Comparison of ENCODE assay signal across 22 cellular contexts in the genomic region with DNA sequence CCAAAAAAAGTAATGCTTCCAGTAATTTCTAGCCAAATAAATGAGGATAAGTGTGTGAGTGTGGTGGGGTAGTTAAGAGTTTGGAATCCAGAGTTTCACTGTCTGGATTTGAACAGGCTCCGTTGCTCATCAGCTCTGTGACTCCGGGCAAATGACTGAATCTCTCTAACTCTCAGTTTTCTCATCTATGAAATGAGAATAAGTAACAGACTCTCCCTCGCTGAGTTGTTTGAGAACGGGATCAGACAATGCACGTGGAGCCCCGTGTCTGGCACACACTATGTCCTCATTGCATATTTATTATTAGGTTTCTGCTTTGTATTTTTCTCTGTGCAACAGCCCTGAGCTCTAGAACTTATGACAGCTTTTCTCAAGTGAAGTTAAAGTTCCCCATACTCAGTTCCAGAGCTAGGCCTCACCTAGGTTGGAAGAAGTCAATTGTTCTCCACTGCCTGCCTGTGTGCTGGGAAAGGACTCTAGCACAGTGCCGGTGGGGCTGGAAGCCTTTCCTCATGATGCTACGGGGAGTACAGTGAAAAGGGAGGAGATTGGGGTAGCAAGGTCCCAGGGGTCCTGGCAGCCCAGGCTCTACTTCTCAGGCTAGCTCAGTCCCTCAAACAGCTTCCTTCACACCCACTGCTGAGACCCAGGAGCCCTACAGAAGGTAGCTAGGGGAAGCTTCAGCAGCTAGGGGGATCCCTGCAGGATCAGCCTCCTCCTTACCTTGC. TPM values are rescaled to one million over a fixed set of nuclear protein-coding genes. Genes with fewer than 3 reads are reported as not detected.
DNase-seq lines count a peak whose midpoint lies in the region; ATAC-seq and TF ChIP-seq lines count a peak whose summit lies in the region.
"Had no signal": no experiment of that assay in that cellular context is flagged by ENCODE, and none has a peak within 500 bp of the region (broad histone marks: within the 10 kb centered on the region; RNA-seq: fewer than 3 reads in every experiment).

No MANE protein-coding gene starts in this region.

- H3K27ac Mint-ChIP-seq in natural killer cell treated with Interleukin-12 subunit alpha and Interleukin-12 subunit beta and Interleukin-15 and Interleukin-18, amount 100 ng/mL, for 72 hours: peak overlapping the region; percentile 38 to 63
- H3K27ac Mint-ChIP-seq in natural killer cell: peak overlapping the region in 1 of 2 donors; percentile 12
- H3K27ac Mint-ChIP-seq in activated CD4-positive, alpha-beta memory T cell treated with anti-CD3 and anti-CD28 coated beads for 36 hours: peak overlapping the region; percentile 94
- H3K27ac Mint-ChIP-seq: CD14-positive monocyte had no signal

- peak overlapping the region; percentile 46 for H3K4me3 Mint-ChIP-seq in natural killer cell treated with Interleukin-12 subunit alpha and Interleukin-12 subunit beta and Interleukin-15 and Interleukin-18, amount 100 ng/mL, for 72 hours
- no peak overlapping the region for H3K4me3 Mint-ChIP-seq in natural killer cell
- H3K4me3 Mint-ChIP-seq in activated CD4-positive, alpha-beta memory T cell treated with anti-CD3 and anti-CD28 coated beads for 36 hours: peak overlapping the region; percentile 74
- H3K4me3 Mint-ChIP-seq: CD14-positive monocyte had no signal

- peaks cover 7% of the 10 kb centered on the region for H3K9me3 Mint-ChIP-seq in natural killer cell treated with Interleukin-12 subunit alpha and Interleukin-12 subunit beta and Interleukin-15 and Interleukin-18, amount 100 ng/mL, for 72 hours
- H3K9me3 Mint-ChIP-seq in natural killer cell: no peaks in the 10 kb centered on the region
- peaks cover 2% of the 10 kb centered on the region for H3K9me3 Mint-ChIP-seq in activated CD4-positive, alpha-beta memory T cell treated with anti-CD3 and anti-CD28 coated beads for 36 hours

- H3K27me3 ChIP-seq in effector memory CD4-positive, alpha-beta T cell (replicated peaks; ENCODE audit: control insufficient read depth, insufficient read depth, low read length, poor library complexity, severe bottlenecking): no peaks in the 10 kb centered on the region
- H3K27me3 ChIP-seq: cardiac muscle cell, ovary had no signal

- H3K4me1 ChIP-seq in effector memory CD4-positive, alpha-beta T cell (ENCODE audit: control insufficient read depth, insufficient read depth, low read length, poor library complexity, severe bottlenecking): peaks cover 34% of the 10 kb centered on the region

- peaks cover 26% of the 10 kb centered on the region for H3K36me3 Mint-ChIP-seq in natural killer cell treated with Interleukin-12 subunit alpha and Interleukin-12 subunit beta and Interleukin-15 and Interleukin-18, amount 100 ng/mL, for 72 hours
- no peaks in the 10 kb centered on the region for H3K36me3 Mint-ChIP-seq in natural killer cell
- H3K36me3 Mint-ChIP-seq in activated CD4-positive, alpha-beta memory T cell treated with anti-CD3 and anti-CD28 coated beads for 36 hours: peaks cover 61% of the 10 kb centered on the region
- H3K36me3 Mint-ChIP-seq: CD14-positive monocyte, IgD-negative memory B cell had no signal

- no peaks in the 10 kb centered on the region for H3K9me3 ChIP-seq in effector memory CD4-positive, alpha-beta T cell (ENCODE audit: control insufficient read depth, low read length)
- H3K9me3 ChIP-seq: ovary, thoracic aorta had no signal

- no peak for DNase-seq in natural killer cell treated with Interleukin-12 subunit alpha and Interleukin-12 subunit beta and Interleukin-15 and Interleukin-18, amount 100 ng/mL, for 72 hours (ENCODE audit: low spot score)
- DNase-seq in natural killer cell (no peak), HPDE6-E6E7 (ENCODE audit: extremely low spot score) (no peak), NCI-H187 (lab: John Stamatoyannopoulos, UW) (no peak), inferior parietal cortex (ENCODE audit: extremely low spot score) (no peak)
- DNase-seq in activated CD4-positive, alpha-beta memory T cell treated with anti-CD3 and anti-CD28 coated beads for 36 hours: peak; percentile 52
- no peak for DNase-seq in effector memory CD4-positive, alpha-beta T cell
- DNase-seq: amygdala, DMS79 treated with DMSO at 0.1 percent for 48 hours, NCI-H1436 treated with DMSO at 0.1 percent for 48 hours, NCI-H524 treated with DMSO at 0.1 percent for 48 hours, ovary, right cardiac atrium had no signal

- peaks cover 43 to 60% of the 10 kb centered on the region in 2 donors for H3K4me1 Mint-ChIP-seq in natural killer cell treated with Interleukin-12 subunit alpha and Interleukin-12 subunit beta and Interleukin-15 and Interleukin-18, amount 100 ng/mL, for 72 hours (ENCODE audit: low read depth in 2 of 2)
- peaks cover 39 to 42% of the 10 kb centered on the region in 2 donors for H3K4me1 Mint-ChIP-seq in natural killer cell
- peaks cover 59% of the 10 kb centered on the region for H3K4me1 Mint-ChIP-seq in activated CD4-positive, alpha-beta memory T cell treated with anti-CD3 and anti-CD28 coated beads for 36 hours (ENCODE audit: low read depth)
- H3K4me1 Mint-ChIP-seq: CD14-positive monocyte, IgD-negative memory B cell had no signal

- intact Hi-C loops in natural killer cell (cut with micrococcal nuclease): no loop called here
- intact Hi-C loops in activated CD4-positive, alpha-beta memory T cell treated with anti-CD3 and anti-CD28 coated beads for 36 hours (cut with micrococcal nuclease): loop anchor here (1.0 to 2.0 kb wide), 12 partner anchors 7 to 228 kb away; no protein-coding TSS in a partner anchor

- peak in 1 of 2 donors; percentile 41 for ATAC-seq in natural killer cell treated with Interleukin-12 subunit alpha and Interleukin-12 subunit beta and Interleukin-15 and Interleukin-18, amount 100 ng/mL, for 72 hours
- ATAC-seq in natural killer cell: no peak
- ATAC-seq: right cardiac atrium had no signal

- H3K4me3 ChIP-seq in effector memory CD4-positive, alpha-beta T cell (ENCODE audit: insufficient read depth, low read depth, low read length, poor library complexity, severe bottlenecking): peak overlapping the region; percentile 1
- H3K4me3 ChIP-seq: cardiac muscle cell, ovary, thoracic aorta had no signal

- H3K27me3 Mint-ChIP-seq in natural killer cell treated with Interleukin-12 subunit alpha and Interleukin-12 subunit beta and Interleukin-15 and Interleukin-18, amount 100 ng/mL, for 72 hours: no peaks in the 10 kb centered on the region
- no peaks in the 10 kb centered on the region for H3K27me3 Mint-ChIP-seq in natural killer cell (ENCODE audit: low read depth in 2 of 2)
- H3K27me3 Mint-ChIP-seq in activated CD4-positive, alpha-beta memory T cell treated with anti-CD3 and anti-CD28 coated beads for 36 hours: no peaks in the 10 kb centered on the region

- H3K27ac ChIP-seq in effector memory CD4-positive, alpha-beta T cell (ENCODE audit: insufficient read depth, low read length, poor library complexity, severe bottlenecking): peak overlapping the region; percentile 64
- H3K27ac ChIP-seq: cardiac muscle cell, epithelial cell of prostate, ovary had no signal

- CTCF ChIA-PET in activated CD4-positive, alpha-beta memory T cell treated with anti-CD3 and anti-CD28 coated beads for 36 hours (lab: Charles Lee): interaction anchor here (0.6 to 1.4 kb wide), 11 partner anchors 8 to 176 kb away, joined by 3 to 8 read pairs (median 3); no protein-coding TSS in a partner anchor

- no peaks in the 10 kb centered on the region for H3K36me3 ChIP-seq in effector memory CD4-positive, alpha-beta T cell (ENCODE audit: control insufficient read depth, insufficient read depth, low read length)
- H3K36me3 ChIP-seq: cardiac muscle cell, ovary, thoracic aorta had no signal

- POLR2A ChIA-PET in activated CD4-positive, alpha-beta memory T cell treated with anti-CD3 and anti-CD28 coated beads for 36 hours (lab: Charles Lee): interaction anchor here (0.6 to 7.6 kb wide), 36 partner anchors 11 to 696 kb away, joined by 3 to 188 read pairs (median 4); a partner anchor contains a TSS

- TF ChIP-seq CTCF in natural killer cell (IDR thresholded peaks at IDR 0.05): no peak

RNA-seq across cellular contexts. Expression of a gene that starts 1.7 kb away (rescaled TPM):
- 10 to 100 TPM; 68.8 to 93.6 TPM for total RNA-seq in natural killer cell treated with Interleukin-12 subunit alpha and Interleukin-12 subunit beta and Interleukin-15 and Interleukin-18, amount 100 ng/mL, for 72 hours
- total RNA-seq in natural killer cell: 1 to 10 TPM in 2 of 3 donors, under 1 TPM in 1; 0.35 to 4.2 (median 1.7) TPM
- 100 to 1,000 TPM; 187 to 190 TPM for total RNA-seq in activated CD4-positive, alpha-beta memory T cell treated with anti-CD3 and anti-CD28 coated beads for 36 hours
- total RNA-seq: cardiac muscle cell, dermis microvascular lymphatic vessel endothelial cell, fibroblast of villous mesenchyme, H1, MCF 10A had no signal

Comparison
In these comparisons a context has a peak if more than half of its experiments do, and no peak if none do; other contexts are left out.
1. RNA of a gene that starts 1.7 kb away (total RNA-seq): 187 to 190 TPM in activated CD4-positive, alpha-beta memory T cell treated with anti-CD3 and anti-CD28 coated beads for 36 hours and 68.8 to 93.6 TPM in natural killer cell treated with Interleukin-12 subunit alpha and Interleukin-12 subunit beta and Interleukin-15 and Interleukin-18, amount 100 ng/mL, for 72 hours; 0.35 to 4.2 TPM in natural killer cell; every median in the first group is over 10 times any median in the second.